In the genomic region with DNA sequence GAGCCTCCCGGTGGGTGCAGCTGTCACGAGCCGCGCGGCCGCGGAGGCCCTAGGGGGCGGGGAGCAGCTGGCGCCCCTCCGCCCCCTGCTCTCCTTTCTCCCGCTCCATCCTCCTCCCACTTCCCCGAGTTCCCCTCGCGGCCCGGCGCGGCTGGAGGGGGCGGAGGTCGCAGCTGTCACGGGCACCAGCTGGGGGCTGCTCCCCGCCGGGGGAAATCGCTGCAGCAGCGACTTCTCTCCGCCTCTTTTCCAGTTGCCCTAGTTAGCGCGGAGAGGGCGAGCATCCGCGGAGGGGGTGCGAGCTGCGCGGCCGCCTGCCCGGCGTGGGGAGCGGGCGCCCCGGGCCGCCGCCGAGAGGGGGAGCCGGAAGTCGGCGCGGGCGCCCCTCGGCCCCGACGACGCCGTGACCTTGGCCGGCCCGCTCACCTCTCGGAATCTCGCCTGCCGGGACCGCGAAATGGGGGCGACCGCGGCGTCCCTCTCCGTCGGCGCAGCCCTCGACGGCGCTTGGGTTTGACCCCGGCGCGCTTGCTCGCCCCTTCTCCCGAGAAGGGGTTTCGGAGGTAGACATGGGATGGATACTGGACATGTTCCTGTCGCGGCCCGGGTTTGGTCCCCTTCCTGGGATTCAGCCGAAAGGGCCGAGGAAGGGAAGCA, we compare ENCODE assay signal across 8 cellular contexts. TPM values are rescaled to one million over a fixed set of nuclear protein-coding genes. Genes with fewer than 3 reads are reported as not detected.
A peak's percentile ranks its signal among the peaks of the same experiment; 100 is the strongest.
DNase-seq lines count a peak whose midpoint lies in the region; ATAC-seq, FAIRE-seq and TF ChIP-seq lines count a peak whose summit lies in the region.

No MANE protein-coding gene starts in this region.

- no peak for TF ChIP-seq RAD21 in A549 (conservative IDR thresholded peaks at IDR 0.05 in 1 of 2, IDR thresholded peaks at IDR 0.05 in 1 of 2)

- no peaks in the 10 kb centered on the region for H3K9me3 ChIP-seq in A549
- H3K9me3 ChIP-seq in OCI-LY1 (ENCODE audit: low read length) = no peaks in the 10 kb centered on the region
- no peaks in the 10 kb centered on the region for H3K9me3 ChIP-seq in neuron (ENCODE audit: low read length)
- no peaks in the 10 kb centered on the region for H3K9me3 ChIP-seq in subcutaneous abdominal adipose tissue (ENCODE audit: control insufficient read depth in 5 of 5, low read length in 5 of 5)

- FAIRE-seq in A549 (lab: Jason Lieb, UNC) = no peak

- H3K4me3 ChIP-seq in A549 (peak overlapping the region; percentile 93), OCI-LY1 (ENCODE audit: low read depth, low read length, poor library complexity, severe bottlenecking) (peak overlapping the region; percentile 68), foreskin fibroblast (ENCODE audit: low read depth in 1 of 2, low read length in 2 of 2) (peak overlapping the region; percentile 72 to 83), neuron (ENCODE audit: low read length) (peak overlapping the region; percentile 48), subcutaneous abdominal adipose tissue (ENCODE audit: low read depth in 1 of 5, low read length in 5 of 5) (peak overlapping the region; percentile 81 to 93 (median 84))

- H3K36me3 ChIP-seq in OCI-LY1 (ENCODE audit: insufficient read depth, low read length) = no peaks in the 10 kb centered on the region
- no peaks in the 10 kb centered on the region for H3K36me3 ChIP-seq in neuron (ENCODE audit: insufficient read depth, low read length)
- H3K36me3 ChIP-seq in subcutaneous abdominal adipose tissue (ENCODE audit: control insufficient read depth in 5 of 5, insufficient read depth in 5 of 5, low read length in 5 of 5) = no peaks in the 10 kb centered on the region

- no peak for TF ChIP-seq EP300 in A549 (IDR thresholded peaks at IDR 0.05)

- CTCF ChIA-PET in A549 (lab: Yijun Ruan, JAX) = interaction anchor here (1.2 to 1.3 kb wide), 4 partner anchors 15 to 297 kb away, joined by 3 to 4 read pairs (median 3); no protein-coding TSS in a partner anchor

- H3K27me3 ChIP-seq in OCI-LY1 (ENCODE audit: insufficient read depth, low read length) = no peaks in the 10 kb centered on the region
- no peaks in the 10 kb centered on the region for H3K27me3 ChIP-seq in neuron (ENCODE audit: insufficient read depth, low read length)
- H3K27me3 ChIP-seq in subcutaneous abdominal adipose tissue (ENCODE audit: control insufficient read depth in 5 of 5, insufficient read depth in 4 of 5, low read length in 5 of 5) = no peaks in the 10 kb centered on the region

- H3K4me1 ChIP-seq in A549 (peaks cover 20% of the 10 kb centered on the region), OCI-LY1 (ENCODE audit: insufficient read depth, low read length, severe bottlenecking) (peaks cover 44% of the 10 kb centered on the region), neuron (ENCODE audit: insufficient read depth, low read length) (peaks cover 33% of the 10 kb centered on the region), subcutaneous abdominal adipose tissue (ENCODE audit: control insufficient read depth in 5 of 5, insufficient read depth in 5 of 5, low read length in 5 of 5) (peaks cover 4 to 38% (median 37%) of the 10 kb centered on the region in 5 donors)

- no peaks in the 10 kb centered on the region for H3F3A ChIP-seq in OCI-LY1 (ENCODE audit: insufficient read depth, low read length)

- H2AFZ ChIP-seq in OCI-LY1 (ENCODE audit: low read length) (no peak overlapping the region), neuron (ENCODE audit: low read depth, low read length) (no peak overlapping the region)

- ATAC-seq in A549 (peak; percentile 31 to 60), GM18873 (IDR thresholded peaks at IDR 0.05; ENCODE audit: low FRiP score, unreplicated experiment) (peak; percentile 33), HG03108 (IDR thresholded peaks at IDR 0.05; ENCODE audit: unreplicated experiment) (peak; percentile 29)

- H3K9ac ChIP-seq in OCI-LY1 (ENCODE audit: low read length) = peak overlapping the region; percentile 60
- H3K9ac ChIP-seq in subcutaneous abdominal adipose tissue (ENCODE audit: low read length in 5 of 5) = peak overlapping the region; percentile 65 to 90 (median 87)

- POLR2A ChIA-PET in A549 (lab: Yijun Ruan, JAX) = interaction anchor here (1.1 to 1.9 kb wide), 2 partner anchors 9 to 301 kb away, joined by 4 to 11 read pairs; partner anchors contain the start of genes CENPO and PTRHD1

- H3K79me2 ChIP-seq in OCI-LY1 (ENCODE audit: insufficient read depth, low read length) = peaks cover 6% of the 10 kb centered on the region; the same call in 1 of the 2 replicates

- 11% methylated on average over 28 of the region's 80 CpGs for WGBS in A549 (ENCODE audit: missing lambda C conversion rate)

- TF ChIP-seq CTCF in A549 (IDR thresholded peaks at IDR 0.05) (no peak), OCI-LY1 (IDR thresholded peaks at IDR 0.05; ENCODE audit: low read length) (no peak), foreskin fibroblast (IDR thresholded peaks at IDR 0.05; ENCODE audit: low read depth, low read length) (no peak)

- peak in 1 of 2 experiments; percentile 52 for DNase-seq in A549 (ENCODE audit: low read depth in 1 of 2, low spot score in 1 of 2)
- peak; percentile 58 for DNase-seq in activated T-helper 9 cell treated with anti-CD3 and anti-CD28 coated beads, Interleukin-2, amount 50 U/mL, for 16 hours (ENCODE audit: low read depth)
- DNase-seq in foreskin fibroblast = peak in 1 of 2 donors; percentile 58

- H3K27ac ChIP-seq in A549 = peak overlapping the region; percentile 82 to 94
- H3K27ac ChIP-seq in OCI-LY1 (ENCODE audit: low read depth, low read length, poor library complexity, severe bottlenecking) = peak overlapping the region; percentile 16
- peak overlapping the region; percentile 71 for H3K27ac ChIP-seq in subcutaneous abdominal adipose tissue (ENCODE audit: low read depth, low read length)

- H4K20me1 ChIP-seq in OCI-LY1 (ENCODE audit: insufficient read depth, low read length) = no peaks in the 10 kb centered on the region

- H3K9me2 ChIP-seq in OCI-LY1 (ENCODE audit: low read depth, low read length) = no peaks in the 10 kb centered on the region

- H3K4me2 ChIP-seq in A549 (peak overlapping the region; percentile 81), OCI-LY1 (ENCODE audit: low read length) (peak overlapping the region; percentile 74)

- no peak for TF ChIP-seq POLR2A in A549 (IDR thresholded peaks at IDR 0.05; ENCODE audit: low read length)

TF ChIP-seq in A549, 52 proteins besides CTCF, POLR2A, EP300 and RAD21:
- TF ChIP-seq EHMT2 (IDR thresholded peaks at IDR 0.05; ENCODE audit: low read depth) (no peak), EHF (CRISPR knock-in tag; IDR thresholded peaks at IDR 0.05) (no peak), SMC3 (IDR thresholded peaks at IDR 0.05) (no peak), NPAS2 (CRISPR knock-in tag; IDR thresholded peaks at IDR 0.05; ENCODE audit: borderline replicate concordance) (no peak), RARB (CRISPR knock-in tag; IDR thresholded peaks at IDR 0.05) (no peak), CBX2 (IDR thresholded peaks at IDR 0.05; ENCODE audit: borderline replicate concordance, low read depth) (no peak), RCOR1 (IDR thresholded peaks at IDR 0.05; ENCODE audit: low read depth, low read length) (no peak), HOXA7 (CRISPR knock-in tag; IDR thresholded peaks at IDR 0.05) (no peak), PHF8 (IDR thresholded peaks at IDR 0.05; ENCODE audit: borderline replicate concordance, low read depth) (peak; percentile 53)
- TF ChIP-seq, protein P1, sequence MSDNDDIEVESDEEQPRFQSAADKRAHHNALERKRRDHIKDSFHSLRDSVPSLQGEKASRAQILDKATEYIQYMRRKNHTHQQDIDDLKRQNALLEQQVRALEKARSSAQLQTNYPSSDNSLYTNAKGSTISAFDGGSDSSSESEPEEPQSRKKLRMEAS (IDR thresholded peaks at IDR 0.05) = peak; percentile 12; the same call in 1 of the 2 replicates
- TF ChIP-seq, protein P2, sequence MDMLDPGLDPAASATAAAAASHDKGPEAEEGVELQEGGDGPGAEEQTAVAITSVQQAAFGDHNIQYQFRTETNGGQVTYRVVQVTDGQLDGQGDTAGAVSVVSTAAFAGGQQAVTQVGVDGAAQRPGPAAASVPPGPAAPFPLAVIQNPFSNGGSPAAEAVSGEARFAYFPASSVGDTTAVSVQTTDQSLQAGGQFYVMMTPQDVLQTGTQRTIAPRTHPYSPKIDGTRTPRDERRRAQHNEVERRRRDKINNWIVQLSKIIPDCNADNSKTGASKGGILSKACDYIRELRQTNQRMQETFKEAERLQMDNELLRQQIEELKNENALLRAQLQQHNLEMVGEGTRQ (IDR thresholded peaks at IDR 0.05) = no peak
TF ChIP-seq in A549: peak in this region for 2.

RNA-seq across cellular contexts. Expression of gene NCOA1, which starts 0.7 kb away (rescaled TPM):
- polyA plus RNA-seq in A549 (2011; rRNA removed) = 29.9 and 31.0 TPM in 2 replicates
- polyA plus RNA-seq in A549 (2012; cell fraction: cytosol; rRNA removed) = 7.6 and 9.6 TPM in 2 replicates
- 4.9 and 6.1 TPM in 2 replicates for polyA plus RNA-seq in A549 (2012; cell fraction: nucleus; rRNA removed)
- polyA plus RNA-seq in A549 (2017; fragmentation: RNase III; extraction: RNeasy Plus Mini Kit Qiagen cat#74134 plus additional on column Dnase treatment) = 7.6 to 8.4 TPM (median 7.7 TPM) in 3 replicates
- 45.8 and 54.0 TPM in 2 replicates for polyA minus RNA-seq in A549 (2011; rRNA and poly(A)+ RNA removed)

Comparison
In these comparisons a context has a peak if more than half of its experiments do, and no peak if none do; other contexts are left out.
1. H3K27ac ChIP-seq: peak in every context shown above with its lines; median percentile 88 in A549; 71 in subcutaneous abdominal adipose tissue; 16 in OCI-LY1.